30 cellular contexts compared by ENCODE assay signal in genomic region chr14:90971687-90972086, GRCh38.
"Had no signal": no experiment of that assay in that cellular context is flagged by ENCODE, and none has a peak within 500 bp of the region (broad histone marks: within the 10 kb centered on the region; RNA-seq: fewer than 3 reads in every experiment).

No MANE protein-coding gene starts in this region.

- H3K27me3 Mint-ChIP-seq: activated CD8-positive, alpha-beta memory T cell treated with anti-CD3 and anti-CD28 coated beads, Interleukin-2, amount 10 ng/mL, durations not matched to agents 7 days and 5 days; effector memory CD8-positive, alpha-beta T cell; T-cell had no signal

- H3K9me3 ChIP-seq: adrenal gland, body of pancreas, gastrocnemius medialis had no signal

- H3K4me1 ChIP-seq: body of pancreas, gastrocnemius medialis had no signal

- H3K4me3 Mint-ChIP-seq: activated CD8-positive, alpha-beta memory T cell treated with anti-CD3 and anti-CD28 coated beads, Interleukin-2, amount 10 ng/mL, durations not matched to agents 7 days and 5 days; activated CD8-positive, alpha-beta T cell treated with anti-CD3 and anti-CD28 coated beads, Interleukin-2, amount 10 ng/mL, durations not matched to agents 7 days and 5 days; activated naive CD4-positive, alpha-beta T cell treated with anti-CD3 and anti-CD28 coated beads for 36 hours; activated T-helper 1 cell treated with anti-CD3 and anti-CD28 coated beads, Interleukin-12 subunit alpha, Interleukin-12 subunit beta, Interleukin-2, Interleukin-4 antibody, amounts not matched to agents 30 ng/mL and 10 ng/mL and 1 ng/mL, durations not matched to agents 14 hours and 24 hours and 36 hours; effector memory CD8-positive, alpha-beta T cell; T-cell; T-helper 1 cell treated with Interleukin-12 subunit alpha and Interleukin-12 subunit beta and Interleukin-4 antibody, amounts not matched to agents 30 μg/mL and 1 μg/mL, for 36 hours had no signal

- DNase-seq: activated CD4-positive, alpha-beta T cell treated with anti-CD3 and anti-CD28 coated beads for 48 hours; activated CD4-positive, CD25-positive, alpha-beta regulatory T cell; activated CD4-positive, CD25-positive, alpha-beta regulatory T cell treated with anti-CD3 and anti-CD28 coated beads, Interleukin-2, amount 50 U/mL, for 72 hours; activated CD8-positive, alpha-beta memory T cell treated with anti-CD3 and anti-CD28 coated beads, Interleukin-2, amount 10 ng/mL, durations not matched to agents 7 days and 5 days; activated CD8-positive, alpha-beta memory T cell treated with anti-CD3 and anti-CD28 coated beads, Interleukin-2, amount 50 U/mL, for 4 hours; activated CD8-positive, alpha-beta T cell treated with anti-CD3 and anti-CD28 coated beads, Interleukin-2, amount 10 ng/mL, durations not matched to agents 7 days and 5 days; activated effector memory CD4-positive, alpha-beta T cell treated with anti-CD3 and anti-CD28 coated beads, Interleukin-2, amount 50 U/mL, for 16 hours; activated naive CD4-positive, alpha-beta T cell treated with anti-CD3 and anti-CD28 coated beads for 36 hours; activated T-cell treated with anti-CD3 and anti-CD28 coated beads, Interleukin-2, amount 50 U/mL, for 1 hour; activated T-cell treated with anti-CD3 and anti-CD28 coated beads, Interleukin-2, amount 50 U/mL, for 48 hours; adrenal gland; amygdala; aorta; body of pancreas; caudate nucleus; cortex of kidney; dermis blood vessel endothelial cell; effector CD4-positive, alpha-beta T cell; effector memory CD8-positive, alpha-beta T cell; erythroblast; foreskin keratinocyte; gastrocnemius medialis; glutamatergic neuron; heart left ventricle; hypothalamus; T-cell had no signal

- H3K36me3 ChIP-seq: adrenal gland had no signal

- H3K9me3 Mint-ChIP-seq: effector memory CD8-positive, alpha-beta T cell; T-cell had no signal

- H3K27ac Mint-ChIP-seq: activated CD8-positive, alpha-beta memory T cell treated with anti-CD3 and anti-CD28 coated beads, Interleukin-2, amount 10 ng/mL, durations not matched to agents 7 days and 5 days; activated CD8-positive, alpha-beta T cell treated with anti-CD3 and anti-CD28 coated beads, Interleukin-2, amount 10 ng/mL, durations not matched to agents 7 days and 5 days; activated naive CD4-positive, alpha-beta T cell treated with anti-CD3 and anti-CD28 coated beads for 36 hours; activated T-helper 1 cell treated with anti-CD3 and anti-CD28 coated beads, Interleukin-12 subunit alpha, Interleukin-12 subunit beta, Interleukin-2, Interleukin-4 antibody, amounts not matched to agents 30 ng/mL and 10 ng/mL and 1 ng/mL, durations not matched to agents 14 hours and 24 hours and 36 hours; activated T-helper 2 cell treated with anti-CD3 and anti-CD28 coated beads, Interferon-gamma antibody, Interleukin-2, Interleukin-4, amounts not matched to agents 10 μg/mL and 5 μg/mL and 100 μg/mL, durations not matched to agents 14 hours and 24 hours and 36 hours; effector memory CD8-positive, alpha-beta T cell; T-cell; T-helper 1 cell treated with Interleukin-12 subunit alpha and Interleukin-12 subunit beta and Interleukin-4 antibody, amounts not matched to agents 30 μg/mL and 1 μg/mL, for 36 hours had no signal

- H3K4me3 ChIP-seq: adrenal gland, body of pancreas, esophagus muscularis mucosa, gastrocnemius medialis, heart left ventricle had no signal

- ATAC-seq: activated CD8-positive, alpha-beta memory T cell treated with anti-CD3 and anti-CD28 coated beads, Interleukin-2, amount 10 ng/mL, durations not matched to agents 7 days and 5 days; activated CD8-positive, alpha-beta T cell treated with anti-CD3 and anti-CD28 coated beads, Interleukin-2, amount 10 ng/mL, durations not matched to agents 7 days and 5 days; body of pancreas; effector memory CD8-positive, alpha-beta T cell; foreskin keratinocyte; gastrocnemius medialis; heart left ventricle; T-cell had no signal

- H3K27ac ChIP-seq: adrenal gland, body of pancreas, esophagus muscularis mucosa, foreskin keratinocyte, gastrocnemius medialis, heart left ventricle had no signal

- H3K27me3 ChIP-seq: adrenal gland, body of pancreas, esophagus muscularis mucosa, foreskin keratinocyte, gastrocnemius medialis, heart left ventricle had no signal
